In genomic region chr6:36029464-36029863, GRCh38 we compare ENCODE assay signal across 8 cellular contexts. TPM values are rescaled to one million over a fixed set of nuclear protein-coding genes. Genes with fewer than 3 reads are reported as not detected.
DNase-seq lines count a peak whose midpoint lies in the region; ATAC-seq and TF ChIP-seq lines count a peak whose summit lies in the region.

No MANE protein-coding gene starts in this region.

- H3K36me3 Mint-ChIP-seq in CD4-positive, alpha-beta T cell (ENCODE audit: low read depth), result peaks cover 15% of the 10 kb centered on the region
- peaks cover 14% of the 10 kb centered on the region for H3K36me3 Mint-ChIP-seq in activated naive CD8-positive, alpha-beta T cell treated with anti-CD3 and anti-CD28 coated beads, Interleukin-2, amount 50 U/mL, for 24 hours (ENCODE audit: low read depth)
- no peaks in the 10 kb centered on the region for H3K36me3 Mint-ChIP-seq in type B pancreatic cell

- peaks cover 57% of the 10 kb centered on the region for H3K4me1 Mint-ChIP-seq in CD4-positive, alpha-beta T cell (ENCODE audit: low read depth)
- peaks cover 52% of the 10 kb centered on the region for H3K4me1 Mint-ChIP-seq in activated naive CD8-positive, alpha-beta T cell treated with anti-CD3 and anti-CD28 coated beads, Interleukin-2, amount 50 U/mL, for 24 hours
- peaks cover 34% of the 10 kb centered on the region for H3K4me1 Mint-ChIP-seq in type B pancreatic cell (ENCODE audit: unreplicated experiment)

- H3K27me3 ChIP-seq in CD4-positive, alpha-beta T cell (ENCODE audit: control insufficient read depth, insufficient read depth, low read length), result peaks cover 5% of the 10 kb centered on the region
- peaks cover 0 to 4% of the 10 kb centered on the region in 2 donors for H3K27me3 ChIP-seq in left lung

- H3K27ac ChIP-seq in CD4-positive, alpha-beta T cell (ENCODE audit: low read depth, low read length), result no peak overlapping the region
- H3K27ac ChIP-seq in left lung, result peak overlapping the region; percentile 95 to 96

- H3K9me3 ChIP-seq in CD4-positive, alpha-beta T cell (ENCODE audit: control insufficient read depth, low read length), result no peaks in the 10 kb centered on the region
- H3K9me3 ChIP-seq in left lung, result no peaks in the 10 kb centered on the region

- CTCF ChIA-PET in CD4-positive, alpha-beta T cell (lab: Charles Lee), result interaction anchor here (1.0 to 5.2 kb wide), 4 partner anchors 9 to 273 kb away, joined by 3 to 77 read pairs (median 12); no protein-coding TSS in a partner anchor

- ATAC-seq in CD4-positive, alpha-beta T cell (ENCODE audit: poor library complexity), result no peak
- ATAC-seq in activated naive CD8-positive, alpha-beta T cell treated with anti-CD3 and anti-CD28 coated beads, Interleukin-2, amount 50 U/mL, for 24 hours, result no peak
- no peak for ATAC-seq in left lung

- no peak for TF ChIP-seq CTCF in CD4-positive, alpha-beta T cell (IDR thresholded peaks at IDR 0.05)
- no peak for TF ChIP-seq CTCF in left lung (IDR thresholded peaks at IDR 0.05)
- no peak for TF ChIP-seq CTCF in type B pancreatic cell (conservative IDR thresholded peaks at IDR 0.05)

- H3K9me3 Mint-ChIP-seq in CD4-positive, alpha-beta T cell, result no peaks in the 10 kb centered on the region
- no peaks in the 10 kb centered on the region for H3K9me3 Mint-ChIP-seq in activated naive CD8-positive, alpha-beta T cell treated with anti-CD3 and anti-CD28 coated beads, Interleukin-2, amount 50 U/mL, for 24 hours
- no peaks in the 10 kb centered on the region for H3K9me3 Mint-ChIP-seq in type B pancreatic cell

- peaks cover 21 to 69% of the 10 kb centered on the region in 2 donors for H3K4me1 ChIP-seq in left lung

- H3K27ac Mint-ChIP-seq in CD4-positive, alpha-beta T cell, result peak overlapping the region; percentile 83
- H3K27ac Mint-ChIP-seq in activated naive CD8-positive, alpha-beta T cell treated with anti-CD3 and anti-CD28 coated beads, Interleukin-2, amount 50 U/mL, for 24 hours, result peak overlapping the region; percentile 98
- H3K27ac Mint-ChIP-seq in type B pancreatic cell, result peak overlapping the region; percentile 92

- no peak for DNase-seq in CD4-positive, alpha-beta T cell
- peak; percentile 60 for DNase-seq in KBM-7
- no peak for DNase-seq in activated naive CD8-positive, alpha-beta T cell treated with anti-CD3 and anti-CD28 coated beads, Interleukin-2, amount 50 U/mL, for 24 hours
- no peak for DNase-seq in left lung
- DNase-seq in type B pancreatic cell (ENCODE audit: extremely low spot score, unreplicated experiment), result no peak
- DNase-seq in COR-L47 (lab: John Stamatoyannopoulos, UW), result no peak
- DNase-seq in activated CD4-positive, alpha-beta T cell treated with anti-CD3 and anti-CD28 coated beads for 1 hour, result no peak
- DNase-seq in activated gamma-delta T cell treated with Interleukin-2 at 50 U/mL for 16 hours, result no peak

- POLR2A ChIA-PET in CD4-positive, alpha-beta T cell (lab: Charles Lee), result interaction anchor here (1.0 to 4.5 kb wide), 14 partner anchors 9 to 175 kb away, joined by 3 to 57 read pairs (median 8); partner anchors contain the start of genes MAPK13 and SRPK1

- peak overlapping the region; percentile 91 for H3K4me3 Mint-ChIP-seq in CD4-positive, alpha-beta T cell
- H3K4me3 Mint-ChIP-seq in activated naive CD8-positive, alpha-beta T cell treated with anti-CD3 and anti-CD28 coated beads, Interleukin-2, amount 50 U/mL, for 24 hours, result peak overlapping the region; percentile 96
- H3K4me3 Mint-ChIP-seq in type B pancreatic cell, result peak overlapping the region; percentile 94

- no peaks in the 10 kb centered on the region for H3K36me3 ChIP-seq in left lung

- H3K27me3 Mint-ChIP-seq in CD4-positive, alpha-beta T cell, result peaks cover 12% of the 10 kb centered on the region
- peaks cover 11% of the 10 kb centered on the region for H3K27me3 Mint-ChIP-seq in activated naive CD8-positive, alpha-beta T cell treated with anti-CD3 and anti-CD28 coated beads, Interleukin-2, amount 50 U/mL, for 24 hours
- peaks cover 17% of the 10 kb centered on the region for H3K27me3 Mint-ChIP-seq in type B pancreatic cell

- in situ Hi-C loops in KBM-7 (cut with MboI; ENCODE audit: low pct_unique_long_range_greater_than_20kb, low sequenced_read_pairs), result no loop called here

- H3K4me3 ChIP-seq in left lung, result peak overlapping the region; percentile 89 to 97

- intact Hi-C loops in CD4-positive, alpha-beta T cell (cut with DNase I, micrococcal nuclease), result loop anchor here in 1 of 2 experiments (5.0 to 10.0 kb wide), 4 partner anchors 413 to 1785 kb away; partner anchors contain the start of genes KCTD20, PPIL1, PXT1 and ZFAND3
- intact Hi-C loops in left lung (cut with DNase I), result loop anchor here in 1 of 2 donors (5.0 kb wide), 1 partner anchor 68 kb away; no protein-coding TSS in a partner anchor

RNA-seq across cellular contexts. Expression of gene MAPK14, which starts 1.9 kb away (rescaled TPM):
- total RNA-seq in CD4-positive, alpha-beta T cell, result 10 to 100 TPM; 42.6 to 42.8 TPM
- total RNA-seq in left lung, result 10 to 100 TPM; 52.9 to 84.1 TPM
- 40.1 and 52.1 TPM in 2 replicates for total RNA-seq in type B pancreatic cell (ENCODE audit: low replicate concordance)

RNA-seq across cellular contexts. Expression of gene SLC26A8, which starts 5.0 kb away (rescaled TPM):
- not detected for total RNA-seq in CD4-positive, alpha-beta T cell
- total RNA-seq in left lung, result 1 to 10 TPM in 1 of 2 donors, not detected in 1; 1.5 TPM
- 0.19 TPM in 1 of 2 replicates, not detected in the other for total RNA-seq in type B pancreatic cell (ENCODE audit: low replicate concordance)
